9 cellular contexts compared by ENCODE assay signal in genomic region chr5:95631265-95631957, GRCh38. TPM values are rescaled to one million over a fixed set of nuclear protein-coding genes. Genes with fewer than 3 reads are reported as not detected.
DNase-seq lines count a peak whose midpoint lies in the region; ATAC-seq and TF ChIP-seq lines count a peak whose summit lies in the region.
"Had no signal": no experiment of that assay in that cellular context is flagged by ENCODE, and none has a peak within 500 bp of the region (broad histone marks: within the 10 kb centered on the region; RNA-seq: fewer than 3 reads in every experiment).

No MANE protein-coding gene starts in this region.

- peaks cover 3% of the 10 kb centered on the region; the same call in 1 of the 2 replicates for H3K9me1 ChIP-seq in IMR-90 (ENCODE audit: insufficient read depth, low read length)

- intact Hi-C loops in IMR-90 (cut with micrococcal nuclease) = no loop called here
- intact Hi-C loops in body of pancreas (cut with DNase I) = no loop called here

- peak overlapping the region in 1 of 2 experiments; percentile 95; a peak in 3 of 4 replicates for H4K8ac ChIP-seq in IMR-90 (ENCODE audit: low read depth in 2 of 2, low read length in 2 of 2)

- H3K36me3 Mint-ChIP-seq in activated naive CD4-positive, alpha-beta T cell treated with anti-CD3 and anti-CD28 coated beads, Interleukin-2, amount 10 ng/mL, durations not matched to agents 7 days and 5 days = peaks cover 16% of the 10 kb centered on the region
- H3K36me3 Mint-ChIP-seq in stimulated activated memory B cell treated with anti-CD40 and anti-IgM and Interleukin-4, amounts not matched to agents 10 μg/mL and 1 μg/mL and 100 μg/mL, for 72 hours = peaks cover 6% of the 10 kb centered on the region

- H3K4me3 Mint-ChIP-seq in activated naive CD4-positive, alpha-beta T cell treated with anti-CD3 and anti-CD28 coated beads, Interleukin-2, amount 10 ng/mL, durations not matched to agents 7 days and 5 days = no peak overlapping the region
- H3K4me3 Mint-ChIP-seq in stimulated activated memory B cell treated with anti-CD40 and anti-IgM and Interleukin-4, amounts not matched to agents 10 μg/mL and 1 μg/mL and 100 μg/mL, for 72 hours = no peak overlapping the region

- H2AK9ac ChIP-seq in IMR-90 (replicated peaks; ENCODE audit: low read depth, low read length, poor library complexity) = no peak overlapping the region

- peak overlapping the region; percentile 69; the same call in 1 of the 2 replicates for H2BK120ac ChIP-seq in IMR-90 (ENCODE audit: low read depth, low read length)

- no peak for TF ChIP-seq RAD21 in IMR-90 (IDR thresholded peaks at IDR 0.05; ENCODE audit: low read length)

- H2AK5ac ChIP-seq in IMR-90 (ENCODE audit: low read depth, low read length) = no peak overlapping the region; the same call in 1 of the 2 replicates

- H3K79me1 ChIP-seq in IMR-90 (ENCODE audit: low read depth in 1 of 2, low read length in 2 of 2) = no peaks in the 10 kb centered on the region

- H3K9ac ChIP-seq in IMR-90 (ENCODE audit: low read depth, low read length) = no peak overlapping the region

- H4K91ac ChIP-seq in IMR-90 (ENCODE audit: insufficient read depth, low read depth, low read length) = no peak overlapping the region; the same call in 1 of the 2 replicates

- H3K9me3 Mint-ChIP-seq in activated naive CD4-positive, alpha-beta T cell treated with anti-CD3 and anti-CD28 coated beads, Interleukin-2, amount 10 ng/mL, durations not matched to agents 7 days and 5 days = peaks cover 14% of the 10 kb centered on the region
- H3K9me3 Mint-ChIP-seq in stimulated activated memory B cell treated with anti-CD40 and anti-IgM and Interleukin-4, amounts not matched to agents 10 μg/mL and 1 μg/mL and 100 μg/mL, for 72 hours = peaks cover 4% of the 10 kb centered on the region

- H3K4me2 ChIP-seq in IMR-90 (ENCODE audit: low read depth, low read length) = peak overlapping the region; percentile 72

- H3K4me1 Mint-ChIP-seq in activated naive CD4-positive, alpha-beta T cell treated with anti-CD3 and anti-CD28 coated beads, Interleukin-2, amount 10 ng/mL, durations not matched to agents 7 days and 5 days = peaks cover 30% of the 10 kb centered on the region
- H3K4me1 Mint-ChIP-seq in stimulated activated memory B cell treated with anti-CD40 and anti-IgM and Interleukin-4, amounts not matched to agents 10 μg/mL and 1 μg/mL and 100 μg/mL, for 72 hours = peaks cover 9% of the 10 kb centered on the region

- WGBS in IMR-90 (ENCODE audit: extremely low coverage in 2 of 2, insufficient read length in 1 of 2), 2 experiments = no CpG with 5 or more reads among the region's 2 CpGs
- WGBS in body of pancreas, 2 donors = 30 to 45% methylated on average over 2 of the region's 2 CpGs

- H3K27me3 Mint-ChIP-seq in activated naive CD4-positive, alpha-beta T cell treated with anti-CD3 and anti-CD28 coated beads, Interleukin-2, amount 10 ng/mL, durations not matched to agents 7 days and 5 days = peaks cover 25% of the 10 kb centered on the region
- no peaks in the 10 kb centered on the region for H3K27me3 Mint-ChIP-seq in stimulated activated memory B cell treated with anti-CD40 and anti-IgM and Interleukin-4, amounts not matched to agents 10 μg/mL and 1 μg/mL and 100 μg/mL, for 72 hours

- no peaks in the 10 kb centered on the region for H3K36me3 ChIP-seq in IMR-90 (ENCODE audit: control insufficient read depth, insufficient read depth, low read length)
- no peaks in the 10 kb centered on the region for H3K36me3 ChIP-seq in body of pancreas (replicated peaks in 1 of 2; ENCODE audit: insufficient read depth in 1 of 2, low read depth in 2 of 2)

- peak overlapping the region; percentile 83 for H2BK20ac ChIP-seq in IMR-90 (ENCODE audit: low read depth, low read length)

- DNase-seq in activated naive CD4-positive, alpha-beta T cell treated with anti-CD3 and anti-CD28 coated beads, Interleukin-2, amount 10 ng/mL, durations not matched to agents 7 days and 5 days = no peak
- DNase-seq in activated naive CD4-positive, alpha-beta T cell (lab: John Stamatoyannopoulos, UW) = no peak
- peak; percentile 89 for DNase-seq in IMR-90
- no peak for DNase-seq in body of pancreas
- DNase-seq in cerebellar nuclear complex (lab: John Stamatoyannopoulos, UW) = no peak
- no peak for DNase-seq in foreskin melanocyte
- no peak for DNase-seq in NK-92 (lab: John Stamatoyannopoulos, UW; ENCODE audit: unreplicated experiment)

- peak overlapping the region; percentile 36; the same call in 1 of the 3 replicates for H2BK15ac ChIP-seq in IMR-90 (ENCODE audit: low read depth, low read length)

- H2AFZ ChIP-seq in IMR-90 (replicated peaks; ENCODE audit: low read length, poor library complexity) = no peak overlapping the region

- ATAC-seq in IMR-90 (ENCODE audit: low read depth) = peak; percentile 67
- peak; percentile 22 for ATAC-seq in body of pancreas
- ATAC-seq in stimulated activated memory B cell treated with anti-CD40 and anti-IgM and Interleukin-4, amounts not matched to agents 10 μg/mL and 1 μg/mL and 100 μg/mL, for 72 hours = no peak

- H2BK5ac ChIP-seq in IMR-90 (ENCODE audit: low read depth, low read length, poor library complexity, severe bottlenecking) = peak overlapping the region; percentile 57

- H3K23ac ChIP-seq in IMR-90 (ENCODE audit: low read depth, low read length) = no peak overlapping the region; the same call in 1 of the 2 replicates

- peak overlapping the region; percentile 20 for H3K14ac ChIP-seq in IMR-90 (replicated peaks; ENCODE audit: low read depth, low read length)

- no peak overlapping the region for H3K27ac ChIP-seq in IMR-90 (ENCODE audit: insufficient read depth, low read length)
- H3K27ac ChIP-seq in body of pancreas = peak overlapping the region in 2 of 4 donors; percentile 44 to 54

- TF ChIP-seq CTCF in IMR-90 (conservative IDR thresholded peaks at IDR 0.05; ENCODE audit: low read depth, low read length) (no peak), body of pancreas (IDR thresholded peaks at IDR 0.05) (no peak)

- no peak overlapping the region for H3K4me3 ChIP-seq in IMR-90 (ENCODE audit: insufficient read depth, low read depth, low read length)
- no peak overlapping the region for H3K4me3 ChIP-seq in body of pancreas

- H3K9me3 ChIP-seq in IMR-90 (ENCODE audit: control insufficient read depth, insufficient read depth, low read length) (no peaks in the 10 kb centered on the region), body of pancreas (no peaks in the 10 kb centered on the region)

- peak overlapping the region; percentile 27; the same call in 1 of the 2 replicates for H3K18ac ChIP-seq in IMR-90 (ENCODE audit: low read depth, low read length)

- no peaks in the 10 kb centered on the region for H4K20me1 ChIP-seq in IMR-90 (ENCODE audit: insufficient read depth, low read length)

- peak overlapping the region; percentile 64; the same call in 1 of the 2 replicates for H4K5ac ChIP-seq in IMR-90 (ENCODE audit: low read depth, low read length)

- in situ Hi-C loops in IMR-90 (cut with MboI; ENCODE audit: low sequenced_read_pairs) = loop anchor here (25.0 kb wide), 1 partner anchor 681 kb away; no protein-coding TSS in a partner anchor

- no peaks in the 10 kb centered on the region for H3K27me3 ChIP-seq in IMR-90 (ENCODE audit: control insufficient read depth, insufficient read depth, low read length)
- no peaks in the 10 kb centered on the region for H3K27me3 ChIP-seq in body of pancreas

- CTCF ChIA-PET in activated naive CD4-positive, alpha-beta T cell treated with anti-CD3 and anti-CD28 coated beads, Interleukin-2, amount 10 ng/mL, durations not matched to agents 7 days and 5 days (lab: Charles Lee) = interaction anchor here (1.0 to 2.2 kb wide), 5 partner anchors 9 to 150 kb away, joined by 3 to 15 read pairs (median 5); partner anchors contain the start of gene RFESD
- CTCF ChIA-PET in IMR-90 (lab: Yijun Ruan, JAX) = interaction anchor here (0.6 kb wide), 1 partner anchor 11 kb away, joined by 3 read pairs; no protein-coding TSS in a partner anchor

- dilution Hi-C loops in IMR-90 (cut with HindIII; ENCODE audit: low sequenced_read_pairs, unreplicated experiment) = no loop called here

- TF ChIP-seq POLR2A in IMR-90 (IDR thresholded peaks at IDR 0.05; ENCODE audit: low read depth, low read length) (no peak), body of pancreas (IDR thresholded peaks at IDR 0.05) (no peak)

- peak overlapping the region; percentile 93 for H3K27ac Mint-ChIP-seq in activated naive CD4-positive, alpha-beta T cell treated with anti-CD3 and anti-CD28 coated beads, Interleukin-2, amount 10 ng/mL, durations not matched to agents 7 days and 5 days
- peak overlapping the region; percentile 80 for H3K27ac Mint-ChIP-seq in stimulated activated memory B cell treated with anti-CD40 and anti-IgM and Interleukin-4, amounts not matched to agents 10 μg/mL and 1 μg/mL and 100 μg/mL, for 72 hours

- POLR2A ChIA-PET in IMR-90 (lab: Charles Lee; ENCODE audit: unreplicated experiment) = no interaction called here

- H3K4ac ChIP-seq in IMR-90 (ENCODE audit: low read depth, low read length) = peak overlapping the region; percentile 72; the same call in 1 of the 2 replicates

- peaks cover 2% of the 10 kb centered on the region for H3K4me1 ChIP-seq in IMR-90 (ENCODE audit: control insufficient read depth, insufficient read depth, low read length)
- H3K4me1 ChIP-seq in body of pancreas = peaks cover 15% of the 10 kb centered on the region

- no TSS peak for BruUV-seq in IMR-90 (replicated peaks; lab: Mats Ljungman, UMichigan)

- H3K56ac ChIP-seq in IMR-90 (ENCODE audit: extremely low read depth, insufficient read depth, low read length) = no peak overlapping the region

TF ChIP-seq in IMR-90, 13 proteins besides CTCF, POLR2A, EP300 and RAD21 (continues in another document):
- TF ChIP-seq NFE2L2 (IDR thresholded peaks at IDR 0.05; ENCODE audit: low read depth, low read length) = no peak
- peak; percentile 36; the same call in 1 of the 2 replicates for TF ChIP-seq CEBPB (IDR thresholded peaks at IDR 0.05; ENCODE audit: low read depth, low read length)

RNA-seq across cellular contexts. Expression of gene GPR150, which starts 11.5 kb away (rescaled TPM):
- total RNA-seq in IMR-90 (2012; rRNA removed) = under 0.01 TPM in 2 replicates
- 0.10 and 0.11 TPM in 2 replicates for polyA plus RNA-seq in IMR-90 (2012; rRNA removed)
- polyA plus RNA-seq in IMR-90 (2012; cell fraction: cytosol; rRNA removed) = 0.17 and 0.22 TPM in 2 replicates
- polyA plus RNA-seq in IMR-90 (2012; cell fraction: nucleus; rRNA removed; ENCODE audit: low replicate concordance) = 0.16 and 0.32 TPM in 2 replicates
- total RNA-seq in body of pancreas = 1 to 10 TPM; 3.3 to 6.0 TPM

RNA-seq across cellular contexts. Expression of gene RFESD, which starts 15.2 kb away (rescaled TPM):
- total RNA-seq in IMR-90 (2012; rRNA removed) = 2.7 and 3.6 TPM in 2 replicates
- polyA plus RNA-seq in IMR-90 (2012; rRNA removed) = 1.0 and 1.5 TPM in 2 replicates
- polyA plus RNA-seq in IMR-90 (2012; cell fraction: cytosol; rRNA removed) = 0.12 and 0.47 TPM in 2 replicates
- polyA plus RNA-seq in IMR-90 (2012; cell fraction: nucleus; rRNA removed; ENCODE audit: low replicate concordance) = 0.11 and 0.84 TPM in 2 replicates
- 1 to 10 TPM in 1 of 2 donors, not detected in 1; 9.3 TPM for total RNA-seq in body of pancreas

RNA-seq across cellular contexts. Expression of gene SPATA9, which starts 51.4 kb away (rescaled TPM):
- total RNA-seq in IMR-90 (2012; rRNA removed) = 0.72 and 0.83 TPM in 2 replicates
- polyA plus RNA-seq in IMR-90 (2012; rRNA removed) = 0.66 and 0.86 TPM in 2 replicates
- 0.16 and 0.25 TPM in 2 replicates for polyA plus RNA-seq in IMR-90 (2012; cell fraction: cytosol; rRNA removed)
- polyA plus RNA-seq in IMR-90 (2012; cell fraction: nucleus; rRNA removed; ENCODE audit: low replicate concordance) = 0.21 and 2.0 TPM in 2 replicates
- total RNA-seq in body of pancreas = not detected
- total RNA-seq: T-helper 1 cell treated with Interleukin-12 subunit alpha and Interleukin-12 subunit beta and Interleukin-4 antibody, amounts not matched to agents 30 ng/mL and 1 ng/mL, for 36 hours had no signal
